ENCODE assay signal across 27 cellular contexts in genomic region chr20:35173576-35174192, GRCh38. TPM values are rescaled to one million over a fixed set of nuclear protein-coding genes. Genes with fewer than 3 reads are reported as not detected.
DNase-seq lines count a peak whose midpoint lies in the region; ATAC-seq, FAIRE-seq and TF ChIP-seq lines count a peak whose summit lies in the region.
"Had no signal": no experiment of that assay in that cellular context is flagged by ENCODE, and none has a peak within 500 bp of the region (broad histone marks: within the 10 kb centered on the region; RNA-seq: fewer than 3 reads in every experiment).

No MANE protein-coding gene starts in this region.

- TF ChIP-seq CTCF in RWPE2 (IDR thresholded peaks at IDR 0.05; ENCODE audit: poor library complexity, severe bottlenecking) (no peak), epithelial cell of proximal tubule (conservative IDR thresholded peaks at IDR 0.05; ENCODE audit: low read depth, low read length) (no peak)

- no peak for TF ChIP-seq POLR2A in GM12892 (IDR thresholded peaks at IDR 0.05; ENCODE audit: low read depth, low read length)

- H3K27ac ChIP-seq in RWPE2 (ENCODE audit: poor library complexity, severe bottlenecking) (peak overlapping the region; percentile 56), rectal smooth muscle tissue (ENCODE audit: low read depth, low read length) (no peak overlapping the region)
- H3K27ac ChIP-seq: parathyroid adenoma, upper lobe of right lung had no signal

- no peaks in the 10 kb centered on the region for H3K9me3 ChIP-seq in RWPE2 (ENCODE audit: severe bottlenecking)
- H3K9me3 ChIP-seq: upper lobe of right lung had no signal

- H3K9ac ChIP-seq in rectal smooth muscle tissue (ENCODE audit: low read length) = no peak overlapping the region
- H3K9ac ChIP-seq: parathyroid adenoma had no signal

- H3K4me3 ChIP-seq in RWPE2 (ENCODE audit: severe bottlenecking) (no peak overlapping the region), epithelial cell of proximal tubule (ENCODE audit: low read depth, low read length) (peak overlapping the region; percentile 46), rectal smooth muscle tissue (ENCODE audit: low read length) (peak overlapping the region; percentile 10)

- no peaks in the 10 kb centered on the region for H3K27me3 ChIP-seq in RWPE2 (ENCODE audit: insufficient read depth, poor library complexity, severe bottlenecking)
- H3K27me3 ChIP-seq in rectal smooth muscle tissue (ENCODE audit: control insufficient read depth, insufficient read depth, low read length) = no peaks in the 10 kb centered on the region
- H3K27me3 ChIP-seq: upper lobe of right lung had no signal

- FAIRE-seq in GM12892 (lab: Jason Lieb, UNC) = no peak
- FAIRE-seq: G401.6 had no signal

- DNase-seq in GM03348 (ENCODE audit: low spot score) (peak; percentile 27), RWPE2 (ENCODE audit: low spot score) (no peak), epithelial cell of proximal tubule (ENCODE audit: low read depth) (no peak), AG20443 (ENCODE audit: low spot score) (no peak), 8988T (no peak), GM12892 (ENCODE audit: insufficient read length) (no peak)
- DNase-seq: activated CD4-positive, alpha-beta T cell treated with anti-CD3 and anti-CD28 coated beads for 36 hours; activated naive CD4-positive, alpha-beta T cell treated with anti-CD3 and anti-CD28 coated beads, Interleukin-2, amount 10 ng/mL, durations not matched to agents 7 days and 5 days; activated T-cell treated with anti-CD3 and anti-CD28 coated beads, Interleukin-2, amount 50 U/mL, for 72 hours; AML-193; aorta; CD8-positive, alpha-beta T cell; central memory CD4-positive, alpha-beta T cell; DMS153; KBM-7; MV-4-11; NCI-H1694; nephron progenitor cell; SHP77 treated with DMSO at 0.1 percent for 48 hours; stimulated activated CD4-positive, alpha-beta T cell treated with anti-CD3 and anti-CD28 coated beads, Interleukin-15, amount 100 ng/mL, for 24 hours; T-cell; upper lobe of right lung had no signal

- ATAC-seq in RWPE2 (ENCODE audit: low read depth) = no peak
- ATAC-seq: activated CD4-positive, alpha-beta T cell treated with anti-CD3 and anti-CD28 coated beads for 36 hours; activated T-cell treated with anti-CD3 and anti-CD28 coated beads, Interleukin-2, amount 50 U/mL, for 72 hours; CD8-positive, alpha-beta T cell; esophagus mucosa; sciatic nerve; T-cell; upper lobe of right lung had no signal

- peaks cover 31% of the 10 kb centered on the region for H3K36me3 ChIP-seq in RWPE2 (ENCODE audit: low read depth)
- peaks cover 4% of the 10 kb centered on the region for H3K36me3 ChIP-seq in rectal smooth muscle tissue (ENCODE audit: control insufficient read depth, insufficient read depth, low read length)

- H3K4me1 ChIP-seq in RWPE2 (ENCODE audit: insufficient read depth, poor library complexity, severe bottlenecking) = peaks cover 24% of the 10 kb centered on the region
- peaks cover 5% of the 10 kb centered on the region for H3K4me1 ChIP-seq in rectal smooth muscle tissue (ENCODE audit: control insufficient read depth, insufficient read depth, low read length)
- H3K4me1 ChIP-seq: parathyroid adenoma had no signal

RNA-seq across cellular contexts. Expression of gene PROCR, which starts 1.8 kb away (rescaled TPM):
- 39.3 and 56.6 TPM in 2 replicates for total RNA-seq in epithelial cell of proximal tubule
- polyA plus RNA-seq in GM12892 (2012; ENCODE audit: missing spikeins) = 0.85 TPM

RNA-seq across cellular contexts. Expression of gene EDEM2, which starts 26.5 kb away (rescaled TPM):
- 20.4 and 35.2 TPM in 2 replicates for total RNA-seq in epithelial cell of proximal tubule
- 12.4 TPM for polyA plus RNA-seq in GM12892 (2012; ENCODE audit: missing spikeins)

RNA-seq across cellular contexts. Expression of gene MMP24, which starts 52.8 kb away (rescaled TPM):
- total RNA-seq in epithelial cell of proximal tubule = 8.2 and 12.2 TPM in 2 replicates
- 0.19 TPM for polyA plus RNA-seq in GM12892 (2012; ENCODE audit: missing spikeins)
- total RNA-seq: activated CD4-positive, alpha-beta T cell treated with anti-CD3 and anti-CD28 coated beads for 36 hours; activated T-cell treated with anti-CD3 and anti-CD28 coated beads, Interleukin-2, amount 50 U/mL, for 72 hours had no signal
